In the genomic region with DNA sequence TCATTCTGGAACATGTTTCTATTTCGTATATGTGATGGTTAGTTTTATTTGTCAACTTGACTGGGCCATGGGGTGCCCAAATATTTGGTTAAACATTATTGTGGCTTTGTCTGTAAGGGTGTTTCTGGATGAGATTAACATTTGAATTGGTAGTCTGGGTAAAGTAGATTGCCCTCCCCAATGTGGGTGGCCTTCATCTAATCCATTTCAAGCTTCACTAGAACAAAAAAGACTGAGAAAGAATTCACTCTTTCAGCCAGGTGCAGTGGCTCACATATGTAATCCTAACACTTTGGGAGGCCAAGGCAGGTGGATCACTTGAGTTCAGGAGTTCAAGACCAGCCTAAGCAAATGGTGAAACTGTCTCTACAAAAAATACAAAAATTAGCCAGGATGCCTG, we compare ENCODE assay signal across 8 cellular contexts.
"Had no signal": no experiment of that assay in that cellular context is flagged by ENCODE, and none has a peak within 500 bp of the region (broad histone marks: within the 10 kb centered on the region; RNA-seq: fewer than 3 reads in every experiment).

No MANE protein-coding gene starts in this region.

- H3K4me3 ChIP-seq: GM23248, HAP-1 had no signal

- H3K4me1 ChIP-seq: HAP-1 had no signal

- H3K36me3 Mint-ChIP-seq: IgD-negative memory B cell had no signal

- H3K27ac Mint-ChIP-seq: HFFc6, IgD-negative memory B cell had no signal

- H3K4me1 Mint-ChIP-seq: IgD-negative memory B cell had no signal

- H3K27ac ChIP-seq: GM23248, HL-60, KMS-11 had no signal

- DNase-seq: GM23248, HFFc6 had no signal

- H2AFZ ChIP-seq: GM23248 had no signal

- H3K4me2 ChIP-seq: KMS-11 had no signal

- H3K9me3 Mint-ChIP-seq: HFFc6 had no signal

- H3K9ac ChIP-seq: GM23248, KMS-11 had no signal

- H3K4me3 Mint-ChIP-seq: HFFc6, IgD-negative memory B cell had no signal

- H3K36me3 ChIP-seq: HAP-1 had no signal

- ATAC-seq: HCT116, HepG2 had no signal

- H3K9me3 ChIP-seq: HAP-1 had no signal
